Comparison of ENCODE assay signal across 8 cellular contexts in genomic region chr17:40111221-40112128, GRCh38. TPM values are rescaled to one million over a fixed set of nuclear protein-coding genes. Genes with fewer than 3 reads are reported as not detected.
DNase-seq lines count a peak whose midpoint lies in the region; ATAC-seq and TF ChIP-seq lines count a peak whose summit lies in the region.

No MANE protein-coding gene starts in this region.

- 0% methylated on average over 10 to 12 of the region's 12 CpGs for WGBS in aorta, 2 donors

- no peaks in the 10 kb centered on the region for H3K27me3 Mint-ChIP-seq in CD4-positive, alpha-beta T cell
- peaks cover 8% of the 10 kb centered on the region for H3K27me3 Mint-ChIP-seq in activated naive CD8-positive, alpha-beta T cell treated with anti-CD3 and anti-CD28 coated beads, Interleukin-2, amount 10 ng/mL, durations not matched to agents 7 days and 5 days

- TF ChIP-seq CTCF in CD4-positive, alpha-beta T cell (IDR thresholded peaks at IDR 0.05) = peak; percentile 87
- peak; percentile 85 for TF ChIP-seq CTCF in osteoblast (IDR thresholded peaks at IDR 0.05; ENCODE audit: extremely low read depth, low read depth, low read length)

- H3K4me1 ChIP-seq in osteoblast (ENCODE audit: insufficient read depth, low read length) = peaks cover 70% of the 10 kb centered on the region
- peaks cover 3 to 4% of the 10 kb centered on the region in 2 donors for H3K4me1 ChIP-seq in aorta (ENCODE audit: control insufficient read depth in 1 of 2, insufficient read depth in 2 of 2, low read length in 2 of 2)

- H3K4me2 ChIP-seq in osteoblast (ENCODE audit: insufficient read depth, low read length) = peak overlapping the region; percentile 90

- H3K4me1 Mint-ChIP-seq in CD4-positive, alpha-beta T cell (ENCODE audit: low read depth) = peaks cover 70% of the 10 kb centered on the region
- H3K4me1 Mint-ChIP-seq in activated naive CD8-positive, alpha-beta T cell treated with anti-CD3 and anti-CD28 coated beads, Interleukin-2, amount 10 ng/mL, durations not matched to agents 7 days and 5 days = peaks cover 60% of the 10 kb centered on the region

- H3K4me3 ChIP-seq in osteoblast (ENCODE audit: insufficient read depth, low read length) (peak overlapping the region; percentile 58), aorta (ENCODE audit: low read length in 2 of 2) (no peak overlapping the region)

- peak overlapping the region; percentile 99 for H3K27ac Mint-ChIP-seq in CD4-positive, alpha-beta T cell
- peak overlapping the region; percentile 89 for H3K27ac Mint-ChIP-seq in activated naive CD8-positive, alpha-beta T cell treated with anti-CD3 and anti-CD28 coated beads, Interleukin-2, amount 10 ng/mL, durations not matched to agents 7 days and 5 days

- no peaks in the 10 kb centered on the region for H3K27me3 ChIP-seq in CD4-positive, alpha-beta T cell (ENCODE audit: control insufficient read depth, insufficient read depth, low read length)
- H3K27me3 ChIP-seq in osteoblast (ENCODE audit: insufficient read depth, low read length) (no peaks in the 10 kb centered on the region), aorta (ENCODE audit: control insufficient read depth in 1 of 2, insufficient read depth in 2 of 2, low read length in 1 of 2) (no peaks in the 10 kb centered on the region)

- H3K27ac ChIP-seq in CD4-positive, alpha-beta T cell (ENCODE audit: low read depth, low read length) = peak overlapping the region; percentile 51
- H3K27ac ChIP-seq in osteoblast (ENCODE audit: low read depth, low read length) (peak overlapping the region; percentile 87), aorta (ENCODE audit: low read depth in 1 of 2, low read length in 2 of 2) (peak overlapping the region in 1 of 2 donors; percentile 59)

- CTCF ChIA-PET in CD4-positive, alpha-beta T cell (lab: Charles Lee) = interaction anchor here (0.7 to 6.6 kb wide), 20 partner anchors 12 to 98 kb away, joined by 3 to 96 read pairs (median 6); partner anchors contain the start of genes MSL1, NR1D1 and THRA

- H3K9me3 ChIP-seq in CD4-positive, alpha-beta T cell (ENCODE audit: control insufficient read depth, low read length) = no peaks in the 10 kb centered on the region
- no peaks in the 10 kb centered on the region for H3K9me3 ChIP-seq in osteoblast (ENCODE audit: low read depth, low read length)
- H3K9me3 ChIP-seq in aorta (ENCODE audit: control insufficient read depth, low read length) = no peaks in the 10 kb centered on the region

- POLR2A ChIA-PET in CD4-positive, alpha-beta T cell (lab: Charles Lee) = interaction anchor here (0.6 to 6.6 kb wide), 15 partner anchors 8 to 108 kb away, joined by 3 to 335 read pairs (median 7); partner anchors contain the start of genes CASC3, MED24, MSL1 and NR1D1
- POLR2A ChIA-PET in activated naive CD8-positive, alpha-beta T cell treated with anti-CD3 and anti-CD28 coated beads, Interleukin-2, amount 10 ng/mL, durations not matched to agents 7 days and 5 days (lab: Charles Lee) = interaction anchor here (0.6 to 5.3 kb wide), 11 partner anchors 8 to 913 kb away, joined by 3 to 46 read pairs (median 10); partner anchors contain the start of genes CASC3, MED24, MSL1 and NR1D1

- intact Hi-C loops in CD4-positive, alpha-beta T cell (cut with DNase I, micrococcal nuclease) = loop anchor here (1.0 to 5.0 kb wide), 7 partner anchors 15 to 98 kb away; partner anchors contain the start of genes THRA (in 2 of the 2), CASC3 (in 1 of the 2) and RAPGEFL1 (in 1 of the 2)
- intact Hi-C loops in aorta (cut with DNase I) = loop anchor here (1.0 to 5.0 kb wide), 7 partner anchors 12 to 211 kb away; no protein-coding TSS in a partner anchor

- H2AFZ ChIP-seq in osteoblast (ENCODE audit: low read length) = peak overlapping the region; percentile 73

- DNase-seq in CD4-positive, alpha-beta T cell = peak in 8 of 10 experiments; percentile 48 to 68 (median 60)
- peak; percentile 85 for DNase-seq in NCI-H1105 (lab: John Stamatoyannopoulos, UW)
- DNase-seq in SK-N-DZ (ENCODE audit: low spot score) = peak; percentile 95
- peak; percentile 72 for DNase-seq in activated naive CD8-positive, alpha-beta T cell treated with anti-CD3 and anti-CD28 coated beads, Interleukin-2, amount 10 ng/mL, durations not matched to agents 7 days and 5 days
- peak; percentile 93 for DNase-seq in glomerular visceral epithelial cell (ENCODE audit: extremely low spot score)
- peak; percentile 96 for DNase-seq in osteoblast (ENCODE audit: insufficient read length, low spot score, missing footprints)
- DNase-seq in aorta = peak; percentile 95 to 97

- ATAC-seq in CD4-positive, alpha-beta T cell (ENCODE audit: poor library complexity) = peak; percentile 35
- ATAC-seq in GM21717 (IDR thresholded peaks at IDR 0.05; ENCODE audit: unreplicated experiment) = peak; percentile 34
- peak; percentile 48 for ATAC-seq in activated naive CD8-positive, alpha-beta T cell treated with anti-CD3 and anti-CD28 coated beads, Interleukin-2, amount 10 ng/mL, durations not matched to agents 7 days and 5 days (ENCODE audit: low read depth)
- peak; percentile 82 for ATAC-seq in aorta (ENCODE audit: low FRiP score)

- H3K9me3 Mint-ChIP-seq in CD4-positive, alpha-beta T cell = no peaks in the 10 kb centered on the region
- H3K9me3 Mint-ChIP-seq in activated naive CD8-positive, alpha-beta T cell treated with anti-CD3 and anti-CD28 coated beads, Interleukin-2, amount 10 ng/mL, durations not matched to agents 7 days and 5 days = no peaks in the 10 kb centered on the region

- H4K20me1 ChIP-seq in osteoblast (ENCODE audit: insufficient read depth, low read length) = no peaks in the 10 kb centered on the region

- H3K36me3 ChIP-seq in osteoblast (ENCODE audit: insufficient read depth, low read length) = no peaks in the 10 kb centered on the region
- H3K36me3 ChIP-seq in aorta (ENCODE audit: control insufficient read depth in 1 of 2, insufficient read depth in 2 of 2, low read length in 1 of 2) = no peaks in the 10 kb centered on the region

- H3K79me2 ChIP-seq in osteoblast (ENCODE audit: insufficient read depth, low read length) = no peaks in the 10 kb centered on the region

- no peaks in the 10 kb centered on the region for H3K36me3 Mint-ChIP-seq in CD4-positive, alpha-beta T cell (ENCODE audit: low read depth)
- no peaks in the 10 kb centered on the region for H3K36me3 Mint-ChIP-seq in activated naive CD8-positive, alpha-beta T cell treated with anti-CD3 and anti-CD28 coated beads, Interleukin-2, amount 10 ng/mL, durations not matched to agents 7 days and 5 days

- peak overlapping the region; percentile 76 for H3K4me3 Mint-ChIP-seq in CD4-positive, alpha-beta T cell
- peak overlapping the region; percentile 74 for H3K4me3 Mint-ChIP-seq in activated naive CD8-positive, alpha-beta T cell treated with anti-CD3 and anti-CD28 coated beads, Interleukin-2, amount 10 ng/mL, durations not matched to agents 7 days and 5 days

RNA-seq across cellular contexts. Expression of gene MSL1, which starts 10.3 kb away (rescaled TPM):
- total RNA-seq in CD4-positive, alpha-beta T cell = 10 to 100 TPM; 77.0 to 79.2 TPM
- 56.4 and 63.1 TPM in 2 replicates for polyA plus RNA-seq in SK-N-DZ (2014; cell fraction: cytosol; rRNA removed)
- polyA plus RNA-seq in SK-N-DZ (2014; cell fraction: nucleus; rRNA removed) = 122 and 188 TPM in 2 replicates
- total RNA-seq in activated naive CD8-positive, alpha-beta T cell treated with anti-CD3 and anti-CD28 coated beads, Interleukin-2, amount 10 ng/mL, durations not matched to agents 7 days and 5 days = 100 to 1,000 TPM; 107 to 110 TPM
- total RNA-seq in osteoblast = 53.3 and 60.1 TPM in 2 replicates
- total RNA-seq in aorta = 100 to 1,000 TPM in 1 of 2 donors, 10 to 100 TPM in 1; 81.0 to 100 TPM
- 100 to 1,000 TPM in 1 of 2 donors, 10 to 100 TPM in 1; 21.2 to 171 TPM for polyA plus RNA-seq in aorta

RNA-seq across cellular contexts. Expression of gene NR1D1, which starts 11.1 kb away (rescaled TPM):
- 10 to 100 TPM; 29.6 to 34.1 TPM for total RNA-seq in CD4-positive, alpha-beta T cell
- 2.2 and 2.4 TPM in 2 replicates for polyA plus RNA-seq in SK-N-DZ (2014; cell fraction: cytosol; rRNA removed)
- polyA plus RNA-seq in SK-N-DZ (2014; cell fraction: nucleus; rRNA removed) = 1.3 and 1.4 TPM in 2 replicates
- 1 to 10 TPM; 5.0 to 5.8 TPM for total RNA-seq in activated naive CD8-positive, alpha-beta T cell treated with anti-CD3 and anti-CD28 coated beads, Interleukin-2, amount 10 ng/mL, durations not matched to agents 7 days and 5 days
- total RNA-seq in osteoblast = 5.1 and 7.1 TPM in 2 replicates
- total RNA-seq in aorta = 10 to 100 TPM; 18.4 to 53.6 TPM
- 10 to 100 TPM in 1 of 2 donors, 1 to 10 TPM in 1; 8.6 to 28.5 TPM for polyA plus RNA-seq in aorta

RNA-seq across cellular contexts. Expression of gene CASC3, which starts 28.9 kb away (rescaled TPM):
- total RNA-seq in CD4-positive, alpha-beta T cell = 100 to 1,000 TPM; 195 to 207 TPM
- 65.4 and 77.8 TPM in 2 replicates for polyA plus RNA-seq in SK-N-DZ (2014; cell fraction: cytosol; rRNA removed)
- 81.3 and 103 TPM in 2 replicates for polyA plus RNA-seq in SK-N-DZ (2014; cell fraction: nucleus; rRNA removed)
- total RNA-seq in activated naive CD8-positive, alpha-beta T cell treated with anti-CD3 and anti-CD28 coated beads, Interleukin-2, amount 10 ng/mL, durations not matched to agents 7 days and 5 days = 100 to 1,000 TPM; 100 to 101 TPM
- total RNA-seq in osteoblast (40.7 and 45.2 TPM in 2 replicates), aorta (100 to 1,000 TPM; 115 to 116 TPM)
- 10 to 100 TPM; 68.3 to 94.7 TPM for polyA plus RNA-seq in aorta

RNA-seq across cellular contexts. Expression of gene THRA, which starts 48.7 kb away (rescaled TPM):
- total RNA-seq in CD4-positive, alpha-beta T cell = 10 to 100 TPM; 35.2 to 36.4 TPM
- 20.7 and 29.0 TPM in 2 replicates for polyA plus RNA-seq in SK-N-DZ (2014; cell fraction: cytosol; rRNA removed)
- polyA plus RNA-seq in SK-N-DZ (2014; cell fraction: nucleus; rRNA removed) = 11.1 and 12.1 TPM in 2 replicates
- total RNA-seq in activated naive CD8-positive, alpha-beta T cell treated with anti-CD3 and anti-CD28 coated beads, Interleukin-2, amount 10 ng/mL, durations not matched to agents 7 days and 5 days = 10 to 100 TPM; 19.9 to 20.3 TPM
- total RNA-seq in osteoblast (30.6 and 33.3 TPM in 2 replicates), aorta (10 to 100 TPM; 53.7 to 62.3 TPM)
- polyA plus RNA-seq in aorta = 10 to 100 TPM; 38.9 to 52.1 TPM

RNA-seq across cellular contexts. Expression of gene MED24, which starts 57.3 kb away (rescaled TPM):
- 10 to 100 TPM; 82.9 to 85.3 TPM for total RNA-seq in CD4-positive, alpha-beta T cell
- polyA plus RNA-seq in SK-N-DZ (2014; cell fraction: cytosol; rRNA removed) = 71.8 and 93.7 TPM in 2 replicates
- polyA plus RNA-seq in SK-N-DZ (2014; cell fraction: nucleus; rRNA removed) = 133 and 217 TPM in 2 replicates
- 10 to 100 TPM; 87.0 to 89.9 TPM for total RNA-seq in activated naive CD8-positive, alpha-beta T cell treated with anti-CD3 and anti-CD28 coated beads, Interleukin-2, amount 10 ng/mL, durations not matched to agents 7 days and 5 days
- 33.6 and 36.6 TPM in 2 replicates for total RNA-seq in osteoblast
- total RNA-seq in aorta = 10 to 100 TPM; 60.8 to 70.9 TPM
- 10 to 100 TPM; 20.7 to 66.5 TPM for polyA plus RNA-seq in aorta
